10 cellular contexts compared by ENCODE assay signal in genomic region chr1:248824301-248824700, GRCh38. TPM values are rescaled to one million over a fixed set of nuclear protein-coding genes. Genes with fewer than 3 reads are reported as not detected.
DNase-seq lines count a peak whose midpoint lies in the region; ATAC-seq lines count a peak whose summit lies in the region.
"Had no signal": no experiment of that assay in that cellular context is flagged by ENCODE, and none has a peak within 500 bp of the region (broad histone marks: within the 10 kb centered on the region; RNA-seq: fewer than 3 reads in every experiment).

No MANE protein-coding gene starts in this region.

- no peak for DNase-seq in activated naive CD4-positive, alpha-beta T cell treated with anti-CD3 and anti-CD28 coated beads, Interleukin-2, amount 10 ng/mL, durations not matched to agents 7 days and 5 days
- DNase-seq in activated naive CD4-positive, alpha-beta T cell treated with anti-CD3 and anti-CD28 coated beads, Interleukin-2, amount 50 U/mL, for 16 hours = no peak
- DNase-seq in activated naive CD4-positive, alpha-beta T cell treated with anti-CD3 and anti-CD28 coated beads, Interleukin-2, amount 50 U/mL, for 72 hours (ENCODE audit: low spot score in 2 of 2) = peak in 1 of 2 donors; percentile 13
- DNase-seq in kidney glomerular epithelial cell (lab: John Stamatoyannopoulos, UW) (peak; percentile 13), CD1c-positive myeloid dendritic cell (ENCODE audit: extremely low spot score) (no peak)
- DNase-seq: activated CD4-positive, alpha-beta T cell treated with anti-CD3 and anti-CD28 coated beads, Interleukin-2, amount 50 U/mL, for 48 hours; NCI-H2227 treated with DMSO at 0.1 percent for 48 hours had no signal

- no peak for ATAC-seq in activated naive CD4-positive, alpha-beta T cell treated with anti-CD3 and anti-CD28 coated beads, Interleukin-2, amount 50 U/mL, for 72 hours
- no peak for ATAC-seq in GM18909 (IDR thresholded peaks at IDR 0.05; ENCODE audit: poor library complexity, unreplicated experiment)
- ATAC-seq in GM18867 (IDR thresholded peaks at IDR 0.05; ENCODE audit: unreplicated experiment) = no peak

- CTCF ChIA-PET in activated naive CD4-positive, alpha-beta T cell treated with anti-CD3 and anti-CD28 coated beads, Interleukin-2, amount 10 ng/mL, durations not matched to agents 7 days and 5 days (lab: Charles Lee) = interaction anchor here (2.7 kb wide), 1 partner anchor 34 kb away, joined by 9 read pairs; the partner anchor contains the start of gene ZNF692

- H3K27ac Mint-ChIP-seq in activated naive CD4-positive, alpha-beta T cell treated with anti-CD3 and anti-CD28 coated beads, Interleukin-2, amount 10 ng/mL, durations not matched to agents 7 days and 5 days = peak overlapping the region; percentile 75
- H3K27ac Mint-ChIP-seq in activated naive CD4-positive, alpha-beta T cell treated with anti-CD3 and anti-CD28 coated beads, Interleukin-2, amount 50 U/mL, for 72 hours = peak overlapping the region; percentile 97 to 99

- peak overlapping the region in 4 of 5 donors; percentile 81 to 97 (median 96) for H3K9ac ChIP-seq in subcutaneous abdominal adipose tissue (ENCODE audit: low read length in 5 of 5)

- peaks cover 46% of the 10 kb centered on the region for H3K36me3 Mint-ChIP-seq in activated naive CD4-positive, alpha-beta T cell treated with anti-CD3 and anti-CD28 coated beads, Interleukin-2, amount 10 ng/mL, durations not matched to agents 7 days and 5 days
- peaks cover 21 to 23% of the 10 kb centered on the region in 2 donors for H3K36me3 Mint-ChIP-seq in activated naive CD4-positive, alpha-beta T cell treated with anti-CD3 and anti-CD28 coated beads, Interleukin-2, amount 50 U/mL, for 72 hours

- H3K27me3 ChIP-seq in subcutaneous abdominal adipose tissue (ENCODE audit: control insufficient read depth in 5 of 5, insufficient read depth in 4 of 5, low read length in 5 of 5) = no peaks in the 10 kb centered on the region

- H3K27me3 Mint-ChIP-seq in activated naive CD4-positive, alpha-beta T cell treated with anti-CD3 and anti-CD28 coated beads, Interleukin-2, amount 10 ng/mL, durations not matched to agents 7 days and 5 days = no peaks in the 10 kb centered on the region

- H3K4me3 Mint-ChIP-seq in activated naive CD4-positive, alpha-beta T cell treated with anti-CD3 and anti-CD28 coated beads, Interleukin-2, amount 10 ng/mL, durations not matched to agents 7 days and 5 days = peak overlapping the region; percentile 89

- H3K4me1 Mint-ChIP-seq in activated naive CD4-positive, alpha-beta T cell treated with anti-CD3 and anti-CD28 coated beads, Interleukin-2, amount 10 ng/mL, durations not matched to agents 7 days and 5 days = peaks cover 71% of the 10 kb centered on the region

- no peaks in the 10 kb centered on the region for H3K9me3 ChIP-seq in subcutaneous abdominal adipose tissue (ENCODE audit: control insufficient read depth in 5 of 5, low read length in 5 of 5)

- H3K36me3 ChIP-seq in subcutaneous abdominal adipose tissue (ENCODE audit: control insufficient read depth in 5 of 5, insufficient read depth in 5 of 5, low read length in 5 of 5) = peaks cover 3 to 43% (median 24%) of the 10 kb centered on the region in 5 donors

- H3K27ac ChIP-seq in subcutaneous abdominal adipose tissue (ENCODE audit: low read depth, low read length) = no peak overlapping the region

- H3K4me3 ChIP-seq in subcutaneous abdominal adipose tissue (ENCODE audit: low read depth in 1 of 5, low read length in 5 of 5) = peak overlapping the region in 4 of 5 donors; percentile 88 to 99 (median 93)

- H3K4me1 ChIP-seq in subcutaneous abdominal adipose tissue (ENCODE audit: control insufficient read depth in 5 of 5, insufficient read depth in 5 of 5, low read length in 5 of 5) = peaks cover 16 to 67% (median 60%) of the 10 kb centered on the region in 5 donors

- no peaks in the 10 kb centered on the region for H3K9me3 Mint-ChIP-seq in activated naive CD4-positive, alpha-beta T cell treated with anti-CD3 and anti-CD28 coated beads, Interleukin-2, amount 10 ng/mL, durations not matched to agents 7 days and 5 days
- no peaks in the 10 kb centered on the region for H3K9me3 Mint-ChIP-seq in activated naive CD4-positive, alpha-beta T cell treated with anti-CD3 and anti-CD28 coated beads, Interleukin-2, amount 50 U/mL, for 72 hours

RNA-seq across cellular contexts. Expression of gene SH3BP5L, which starts 1.4 kb away (rescaled TPM):
- total RNA-seq in activated naive CD4-positive, alpha-beta T cell treated with anti-CD3 and anti-CD28 coated beads, Interleukin-2, amount 50 U/mL, for 72 hours = 10 to 100 TPM; 19.3 to 33.9 TPM

RNA-seq across cellular contexts. Expression of gene ZNF672, which starts 13.7 kb away (rescaled TPM):
- total RNA-seq in activated naive CD4-positive, alpha-beta T cell treated with anti-CD3 and anti-CD28 coated beads, Interleukin-2, amount 50 U/mL, for 72 hours = 10 to 100 TPM; 46.4 to 54.9 TPM

RNA-seq across cellular contexts. Expression of gene ZNF692, which starts 34.6 kb away (rescaled TPM):
- 100 to 1,000 TPM in 1 of 2 donors, 10 to 100 TPM in 1; 93.0 to 152 TPM for total RNA-seq in activated naive CD4-positive, alpha-beta T cell treated with anti-CD3 and anti-CD28 coated beads, Interleukin-2, amount 50 U/mL, for 72 hours
